20 cellular contexts compared by ENCODE assay signal in the genomic region with DNA sequence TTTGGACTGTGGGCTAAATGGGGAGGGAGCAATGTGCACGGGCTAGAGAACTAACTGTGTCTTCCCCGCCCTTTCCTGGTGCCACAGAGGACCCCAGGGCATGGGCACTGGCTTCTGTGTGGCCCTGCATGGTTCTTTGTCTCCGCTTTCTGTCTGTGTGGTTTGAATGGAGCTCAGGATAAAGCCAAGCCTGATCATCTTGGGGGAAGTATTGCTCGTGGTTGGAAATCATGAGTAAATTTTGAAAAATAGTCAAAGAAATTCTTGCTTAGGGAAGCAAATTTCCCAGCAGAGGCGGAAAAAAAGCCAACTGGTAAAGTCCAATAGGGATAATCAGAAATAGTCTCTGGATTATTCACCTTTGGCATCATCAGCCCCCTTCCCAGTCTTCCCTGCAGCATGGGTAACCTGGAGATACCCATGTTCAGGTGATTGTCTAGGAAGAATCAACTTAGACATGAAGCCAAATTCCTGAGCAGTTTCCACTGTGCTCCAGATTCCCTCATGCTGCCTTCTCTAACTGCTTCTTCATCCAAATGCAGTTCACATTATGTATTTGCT. TPM values are rescaled to one million over a fixed set of nuclear protein-coding genes. Genes with fewer than 3 reads are reported as not detected.
DNase-seq lines count a peak whose midpoint lies in the region; FAIRE-seq and TF ChIP-seq lines count a peak whose summit lies in the region.
"Had no signal": no experiment of that assay in that cellular context is flagged by ENCODE, and none has a peak within 500 bp of the region (broad histone marks: within the 10 kb centered on the region; RNA-seq: fewer than 3 reads in every experiment).

No MANE protein-coding gene starts in this region.

- no peak for DNase-seq in activated CD4-positive, alpha-beta memory T cell treated with anti-CD3 and anti-CD28 coated beads for 36 hours
- DNase-seq in activated CD4-positive, alpha-beta memory T cell treated with anti-CD3 and anti-CD28 coated beads, Interleukin-2, amount 10 ng/mL, durations not matched to agents 7 days and 5 days: no peak
- DNase-seq in myocyte (ENCODE audit: low read depth): peak; percentile 54
- DNase-seq in smooth muscle cell (lab: John Stamatoyannopoulos, UW; ENCODE audit: unreplicated experiment): no peak
- no peak for DNase-seq in GM12892 (ENCODE audit: insufficient read length)
- no peak for DNase-seq in stimulated activated CD4-positive, alpha-beta T cell treated with anti-CD3 and anti-CD28 coated beads, Interleukin-1b, Interleukin-23, amount 100 ng/mL, for 48 hours
- no peak for DNase-seq in ecto neural progenitor cell (ENCODE audit: low spot score)
- DNase-seq: activated CD4-positive, alpha-beta T cell treated with anti-CD3 and anti-CD28 coated beads, Interleukin-2, amount 10 ng/mL, durations not matched to agents 7 days and 5 days; activated CD8-positive, alpha-beta memory T cell treated with anti-CD3 and anti-CD28 coated beads, Interleukin-2, amount 50 U/mL, for 48 hours; AML-193; Caco-2; DND-41; left colon; midbrain; thyroid gland had no signal

- H3K9ac ChIP-seq in smooth muscle cell (ENCODE audit: low read depth): peak overlapping the region; percentile 64

- no peak for TF ChIP-seq CTCF in brain (conservative IDR thresholded peaks at IDR 0.05)
- no peak for TF ChIP-seq CTCF in smooth muscle cell (IDR thresholded peaks at IDR 0.05; ENCODE audit: borderline replicate concordance, insufficient read depth, poor library complexity, severe bottlenecking)

- H3F3A ChIP-seq in smooth muscle cell (ENCODE audit: low read depth): no peaks in the 10 kb centered on the region

- peak overlapping the region; percentile 34 for H3K4me2 ChIP-seq in smooth muscle cell

- H3K36me3 ChIP-seq in smooth muscle cell (ENCODE audit: low read depth): no peaks in the 10 kb centered on the region
- H3K36me3 ChIP-seq: thyroid gland had no signal

- H2AFZ ChIP-seq in smooth muscle cell (ENCODE audit: low read depth): no peak overlapping the region

- no peaks in the 10 kb centered on the region for H3K36me3 Mint-ChIP-seq in activated CD4-positive, alpha-beta memory T cell treated with anti-CD3 and anti-CD28 coated beads for 36 hours
- no peaks in the 10 kb centered on the region for H3K36me3 Mint-ChIP-seq in activated CD4-positive, alpha-beta memory T cell treated with anti-CD3 and anti-CD28 coated beads, Interleukin-2, amount 10 ng/mL, durations not matched to agents 7 days and 5 days (ENCODE audit: low read depth)
- no peaks in the 10 kb centered on the region for H3K36me3 Mint-ChIP-seq in brain

- intact Hi-C loops in activated CD4-positive, alpha-beta memory T cell treated with anti-CD3 and anti-CD28 coated beads for 36 hours (cut with micrococcal nuclease): loop anchor here (2.0 kb wide), 1 partner anchor 56 kb away; the partner anchor contains the start of gene MAGEF1

- H3K4me1 Mint-ChIP-seq in activated CD4-positive, alpha-beta memory T cell treated with anti-CD3 and anti-CD28 coated beads for 36 hours (ENCODE audit: low read depth): peaks cover 18% of the 10 kb centered on the region
- peaks cover 9% of the 10 kb centered on the region for H3K4me1 Mint-ChIP-seq in activated CD4-positive, alpha-beta memory T cell treated with anti-CD3 and anti-CD28 coated beads, Interleukin-2, amount 10 ng/mL, durations not matched to agents 7 days and 5 days
- H3K4me1 Mint-ChIP-seq in brain: peaks cover 61% of the 10 kb centered on the region

- H3K4me1 ChIP-seq in smooth muscle cell (ENCODE audit: low read depth): peaks cover 24% of the 10 kb centered on the region

- H3K4me3 ChIP-seq in smooth muscle cell: no peak overlapping the region
- H3K4me3 ChIP-seq: coronary artery, thyroid gland had no signal

- H3K4me3 Mint-ChIP-seq in activated CD4-positive, alpha-beta memory T cell treated with anti-CD3 and anti-CD28 coated beads for 36 hours: no peak overlapping the region
- H3K4me3 Mint-ChIP-seq in activated CD4-positive, alpha-beta memory T cell treated with anti-CD3 and anti-CD28 coated beads, Interleukin-2, amount 10 ng/mL, durations not matched to agents 7 days and 5 days: no peak overlapping the region
- no peak overlapping the region for H3K4me3 Mint-ChIP-seq in brain
- H3K4me3 Mint-ChIP-seq: activated CD4-positive, alpha-beta T cell treated with anti-CD3 and anti-CD28 coated beads, Interleukin-2, amount 10 ng/mL, durations not matched to agents 7 days and 5 days had no signal

- no peaks in the 10 kb centered on the region for H3K79me2 ChIP-seq in smooth muscle cell (ENCODE audit: low read depth)

- H3K27me3 ChIP-seq in smooth muscle cell (ENCODE audit: low read depth): no peaks in the 10 kb centered on the region
- H3K27me3 ChIP-seq: thyroid gland had no signal

- H3K27me3 Mint-ChIP-seq in activated CD4-positive, alpha-beta memory T cell treated with anti-CD3 and anti-CD28 coated beads for 36 hours: no peaks in the 10 kb centered on the region
- H3K27me3 Mint-ChIP-seq in activated CD4-positive, alpha-beta memory T cell treated with anti-CD3 and anti-CD28 coated beads, Interleukin-2, amount 10 ng/mL, durations not matched to agents 7 days and 5 days: peaks cover 3% of the 10 kb centered on the region
- peaks cover 19% of the 10 kb centered on the region for H3K27me3 Mint-ChIP-seq in brain

- H3K27ac Mint-ChIP-seq in activated CD4-positive, alpha-beta memory T cell treated with anti-CD3 and anti-CD28 coated beads for 36 hours: peak overlapping the region; percentile 31
- H3K27ac Mint-ChIP-seq in activated CD4-positive, alpha-beta memory T cell treated with anti-CD3 and anti-CD28 coated beads, Interleukin-2, amount 10 ng/mL, durations not matched to agents 7 days and 5 days: no peak overlapping the region
- peak overlapping the region in 4 of 5 experiments; percentile 6 to 90 (median 62) for H3K27ac Mint-ChIP-seq in brain
- H3K27ac Mint-ChIP-seq: activated CD4-positive, alpha-beta T cell treated with anti-CD3 and anti-CD28 coated beads, Interleukin-2, amount 10 ng/mL, durations not matched to agents 7 days and 5 days; activated naive CD8-positive, alpha-beta T cell treated with anti-CD3 and anti-CD28 coated beads, Interleukin-2, amount 50 U/mL, for 24 hours had no signal

- H3K9me3 Mint-ChIP-seq in activated CD4-positive, alpha-beta memory T cell treated with anti-CD3 and anti-CD28 coated beads for 36 hours: peaks cover 3% of the 10 kb centered on the region
- H3K9me3 Mint-ChIP-seq in activated CD4-positive, alpha-beta memory T cell treated with anti-CD3 and anti-CD28 coated beads, Interleukin-2, amount 10 ng/mL, durations not matched to agents 7 days and 5 days: no peaks in the 10 kb centered on the region
- peaks cover 5 to 14% (median 12%) of the 10 kb centered on the region in 5 experiments for H3K9me3 Mint-ChIP-seq in brain
- H3K9me3 Mint-ChIP-seq: activated CD4-positive, alpha-beta T cell treated with anti-CD3 and anti-CD28 coated beads, Interleukin-2, amount 10 ng/mL, durations not matched to agents 7 days and 5 days; activated naive CD8-positive, alpha-beta T cell treated with anti-CD3 and anti-CD28 coated beads, Interleukin-2, amount 50 U/mL, for 24 hours had no signal

- H3K9me3 ChIP-seq in smooth muscle cell (replicated peaks; ENCODE audit: low read depth): no peaks in the 10 kb centered on the region
- H3K9me3 ChIP-seq: Caco-2, thyroid gland had no signal

- WGBS in smooth muscle cell (ENCODE audit: low lambda C conversion rate): 67% methylated on average over 5 of the region's 5 CpGs

- POLR2A ChIA-PET in activated CD4-positive, alpha-beta memory T cell treated with anti-CD3 and anti-CD28 coated beads for 36 hours (lab: Charles Lee): interaction anchor here (2.6 kb wide), 1 partner anchor 20 kb away, joined by 11 read pairs; no protein-coding TSS in a partner anchor
- POLR2A ChIA-PET in activated CD4-positive, alpha-beta memory T cell treated with anti-CD3 and anti-CD28 coated beads, Interleukin-2, amount 10 ng/mL, durations not matched to agents 7 days and 5 days (lab: Charles Lee): no interaction called here

- TF ChIP-seq POLR2A in GM12892 (IDR thresholded peaks at IDR 0.05; ENCODE audit: low read depth, low read length): no peak

- no peaks in the 10 kb centered on the region for H4K20me1 ChIP-seq in smooth muscle cell (ENCODE audit: low read depth)

- CTCF ChIA-PET in activated CD4-positive, alpha-beta memory T cell treated with anti-CD3 and anti-CD28 coated beads for 36 hours (lab: Charles Lee): interaction anchor here (0.8 kb wide), 1 partner anchor 95 kb away, joined by 3 read pairs; the partner anchor contains the start of gene EPHB3
- CTCF ChIA-PET in activated CD4-positive, alpha-beta memory T cell treated with anti-CD3 and anti-CD28 coated beads, Interleukin-2, amount 10 ng/mL, durations not matched to agents 7 days and 5 days (lab: Charles Lee): interaction anchor here (0.7 to 1.0 kb wide), 2 partner anchors 86 to 95 kb away, joined by 3 to 5 read pairs; partner anchors contain the start of gene EPHB3

- peak overlapping the region; percentile 89 for H3K27ac ChIP-seq in smooth muscle cell (ENCODE audit: low read depth)
- H3K27ac ChIP-seq: 22Rv1, coronary artery, thyroid gland had no signal

- FAIRE-seq in GM12892 (lab: Jason Lieb, UNC): no peak
- FAIRE-seq: endometrium had no signal

RNA-seq across cellular contexts. Expression of gene MAGEF1, which starts 55.4 kb away (rescaled TPM):
- 10 to 100 TPM; 20.6 to 22.5 TPM for total RNA-seq in activated CD4-positive, alpha-beta memory T cell treated with anti-CD3 and anti-CD28 coated beads for 36 hours
- total RNA-seq in activated CD4-positive, alpha-beta memory T cell treated with anti-CD3 and anti-CD28 coated beads, Interleukin-2, amount 10 ng/mL, durations not matched to agents 7 days and 5 days: 1 to 10 TPM; 5.3 to 5.8 TPM
- polyA plus RNA-seq in brain (ENCODE audit: insufficient read depth, low read depth, low replicate concordance): 98.8 TPM
- 82.9 and 111 TPM in 2 replicates for total RNA-seq in myocyte
- polyA plus RNA-seq in myocyte (2012): 49.6 TPM
- total RNA-seq in smooth muscle cell: 37.0 and 44.8 TPM in 2 replicates
- polyA plus RNA-seq in smooth muscle cell: 52.7 and 59.8 TPM in 2 replicates
- 17.8 TPM for polyA plus RNA-seq in GM12892 (2012; ENCODE audit: missing spikeins)
